1 cellular context compared by ENCODE assay signal in genomic region chr4:677431-678293, GRCh38.
TF ChIP-seq lines count a peak whose summit lies in the region.

No MANE protein-coding gene starts in this region.

TF ChIP-seq in H1, 55 proteins besides CTCF, POLR2A, EP300 and RAD21:
- no peak for TF ChIP-seq KDM1A (IDR thresholded peaks at IDR 0.05; ENCODE audit: borderline replicate concordance, low read length)
- TF ChIP-seq POLR2AphosphoS5 (IDR thresholded peaks at IDR 0.05; ENCODE audit: low read depth, low read length): peak; percentile 54; the same call in 1 of the 2 replicates
- no peak for TF ChIP-seq CBX5 (IDR thresholded peaks at IDR 0.05; ENCODE audit: low read depth, low read length)
- TF ChIP-seq, protein P1, sequence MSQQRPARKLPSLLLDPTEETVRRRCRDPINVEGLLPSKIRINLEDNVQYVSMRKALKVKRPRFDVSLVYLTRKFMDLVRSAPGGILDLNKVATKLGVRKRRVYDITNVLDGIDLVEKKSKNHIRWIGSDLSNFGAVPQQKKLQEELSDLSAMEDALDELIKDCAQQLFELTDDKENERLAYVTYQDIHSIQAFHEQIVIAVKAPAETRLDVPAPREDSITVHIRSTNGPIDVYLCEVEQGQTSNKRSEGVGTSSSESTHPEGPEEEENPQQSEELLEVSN (IDR thresholded peaks at IDR 0.05): no peak
